ENCODE assay signal across 1 cellular context in the genomic region with DNA sequence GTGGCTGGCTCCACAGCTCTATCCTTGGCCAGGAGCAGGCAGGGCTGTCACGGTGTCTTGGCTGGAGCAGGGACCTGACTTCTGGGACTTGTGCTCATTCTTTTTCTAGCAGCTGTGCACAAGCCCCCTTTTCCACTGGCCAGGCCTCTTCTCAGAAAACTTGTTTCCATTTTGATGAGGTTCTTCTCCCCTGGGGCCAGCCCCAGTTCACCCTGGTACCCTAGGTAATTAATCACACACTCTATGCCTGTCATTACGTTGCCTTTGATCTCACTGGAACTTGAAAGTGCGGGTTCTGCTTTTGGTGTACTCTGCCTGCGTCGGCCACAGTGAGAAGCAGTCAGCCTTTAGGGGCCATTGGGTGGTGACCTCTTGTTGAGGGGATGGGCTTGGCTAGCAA.
TF ChIP-seq lines count a peak whose summit lies in the region.

No MANE protein-coding gene starts in this region.

TF ChIP-seq in GM12878, 131 proteins besides CTCF, POLR2A, EP300 and RAD21 (continued from another document and continues in another):
- TF ChIP-seq, protein P1, sequence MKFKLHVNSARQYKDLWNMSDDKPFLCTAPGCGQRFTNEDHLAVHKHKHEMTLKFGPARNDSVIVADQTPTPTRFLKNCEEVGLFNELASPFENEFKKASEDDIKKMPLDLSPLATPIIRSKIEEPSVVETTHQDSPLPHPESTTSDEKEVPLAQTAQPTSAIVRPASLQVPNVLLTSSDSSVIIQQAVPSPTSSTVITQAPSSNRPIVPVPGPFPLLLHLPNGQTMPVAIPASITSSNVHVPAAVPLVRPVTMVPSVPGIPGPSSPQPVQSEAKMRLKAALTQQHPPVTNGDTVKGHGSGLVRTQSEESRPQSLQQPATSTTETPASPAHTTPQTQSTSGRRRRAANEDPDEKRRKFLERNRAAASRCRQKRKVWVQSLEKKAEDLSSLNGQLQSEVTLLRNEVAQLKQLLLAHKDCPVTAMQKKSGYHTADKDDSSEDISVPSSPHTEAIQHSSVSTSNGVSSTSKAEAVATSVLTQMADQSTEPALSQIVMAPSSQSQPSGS (IDR thresholded peaks at IDR 0.05; ENCODE audit: low read length): no peak
- TF ChIP-seq, protein P2, sequence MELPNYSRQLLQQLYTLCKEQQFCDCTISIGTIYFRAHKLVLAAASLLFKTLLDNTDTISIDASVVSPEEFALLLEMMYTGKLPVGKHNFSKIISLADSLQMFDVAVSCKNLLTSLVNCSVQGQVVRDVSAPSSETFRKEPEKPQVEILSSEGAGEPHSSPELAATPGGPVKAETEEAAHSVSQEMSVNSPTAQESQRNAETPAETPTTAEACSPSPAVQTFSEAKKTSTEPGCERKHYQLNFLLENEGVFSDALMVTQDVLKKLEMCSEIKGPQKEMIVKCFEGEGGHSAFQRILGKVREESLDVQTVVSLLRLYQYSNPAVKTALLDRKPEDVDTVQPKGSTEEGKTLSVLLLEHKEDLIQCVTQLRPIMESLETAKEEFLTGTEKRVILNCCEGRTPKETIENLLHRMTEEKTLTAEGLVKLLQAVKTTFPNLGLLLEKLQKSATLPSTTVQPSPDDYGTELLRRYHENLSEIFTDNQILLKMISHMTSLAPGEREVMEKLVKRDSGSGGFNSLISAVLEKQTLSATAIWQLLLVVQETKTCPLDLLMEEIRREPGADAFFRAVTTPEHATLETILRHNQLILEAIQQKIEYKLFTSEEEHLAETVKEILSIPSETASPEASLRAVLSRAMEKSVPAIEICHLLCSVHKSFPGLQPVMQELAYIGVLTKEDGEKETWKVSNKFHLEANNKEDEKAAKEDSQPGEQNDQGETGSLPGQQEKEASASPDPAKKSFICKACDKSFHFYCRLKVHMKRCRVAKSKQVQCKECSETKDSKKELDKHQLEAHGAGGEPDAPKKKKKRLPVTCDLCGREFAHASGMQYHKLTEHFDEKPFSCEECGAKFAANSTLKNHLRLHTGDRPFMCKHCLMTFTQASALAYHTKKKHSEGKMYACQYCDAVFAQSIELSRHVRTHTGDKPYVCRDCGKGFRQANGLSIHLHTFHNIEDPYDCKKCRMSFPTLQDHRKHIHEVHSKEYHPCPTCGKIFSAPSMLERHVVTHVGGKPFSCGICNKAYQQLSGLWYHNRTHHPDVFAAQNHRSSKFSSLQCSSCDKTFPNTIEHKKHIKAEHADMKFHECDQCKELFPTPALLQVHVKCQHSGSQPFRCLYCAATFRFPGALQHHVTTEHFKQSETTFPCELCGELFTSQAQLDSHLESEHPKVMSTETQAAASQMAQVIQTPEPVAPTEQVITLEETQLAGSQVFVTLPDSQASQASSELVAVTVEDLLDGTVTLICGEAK (IDR thresholded peaks at IDR 0.05; ENCODE audit: borderline replicate concordance): no peak
- TF ChIP-seq, protein P3, sequence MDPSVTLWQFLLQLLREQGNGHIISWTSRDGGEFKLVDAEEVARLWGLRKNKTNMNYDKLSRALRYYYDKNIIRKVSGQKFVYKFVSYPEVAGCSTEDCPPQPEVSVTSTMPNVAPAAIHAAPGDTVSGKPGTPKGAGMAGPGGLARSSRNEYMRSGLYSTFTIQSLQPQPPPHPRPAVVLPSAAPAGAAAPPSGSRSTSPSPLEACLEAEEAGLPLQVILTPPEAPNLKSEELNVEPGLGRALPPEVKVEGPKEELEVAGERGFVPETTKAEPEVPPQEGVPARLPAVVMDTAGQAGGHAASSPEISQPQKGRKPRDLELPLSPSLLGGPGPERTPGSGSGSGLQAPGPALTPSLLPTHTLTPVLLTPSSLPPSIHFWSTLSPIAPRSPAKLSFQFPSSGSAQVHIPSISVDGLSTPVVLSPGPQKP (IDR thresholded peaks at IDR 0.05; ENCODE audit: low read depth, low read length): no peak
- TF ChIP-seq SUZ12 (IDR thresholded peaks at IDR 0.05; ENCODE audit: unreplicated experiment) (no peak), JUNB (IDR thresholded peaks at IDR 0.05) (no peak), ZSCAN29 (IDR thresholded peaks at IDR 0.05) (no peak), CBX3 (IDR thresholded peaks at IDR 0.05; ENCODE audit: borderline replicate concordance, low read depth) (no peak), TCF3 (IDR thresholded peaks at IDR 0.05; ENCODE audit: borderline replicate concordance, insufficient read depth, low read depth, low read length) (no peak), TCF12 (IDR thresholded peaks at IDR 0.05; ENCODE audit: low read depth, low read length) (0 out of 2 replicates have a peak, but pooled peaks have one; percentile 44), SP1 (IDR thresholded peaks at IDR 0.05; ENCODE audit: low read depth, low read length) (no peak), NFYA (IDR thresholded peaks at IDR 0.05; ENCODE audit: borderline replicate concordance, low read depth, low read length) (no peak), KLF5 (IDR thresholded peaks at IDR 0.05; ENCODE audit: partially characterized antibody) (no peak), NFIC (IDR thresholded peaks at IDR 0.05; ENCODE audit: low read depth, low read length) (no peak; the same call in 1 of the 2 replicates), ZNF622 (IDR thresholded peaks at IDR 0.05) (no peak), SMC3 (IDR thresholded peaks at IDR 0.05; ENCODE audit: borderline replicate concordance, low read length) (0 out of 2 replicates have a peak, but pooled peaks have one; percentile 3), TAF1 (IDR thresholded peaks at IDR 0.05; ENCODE audit: borderline replicate concordance, low read depth, low read length) (no peak), HDAC6 (IDR thresholded peaks at IDR 0.05; ENCODE audit: unreplicated experiment) (no peak), RELA (IDR thresholded peaks at IDR 0.05; ENCODE audit: borderline replicate concordance, partially characterized antibody) (no peak), NR2C2 (IDR thresholded peaks at IDR 0.05; ENCODE audit: borderline replicate concordance, control insufficient read depth, insufficient read length, low read depth) (no peak), SMAD5 (IDR thresholded peaks at IDR 0.05; ENCODE audit: low read depth) (no peak), ATF7 (IDR thresholded peaks at IDR 0.05; ENCODE audit: low read depth) (peak; percentile 94), MTA3 (IDR thresholded peaks at IDR 0.05; ENCODE audit: borderline replicate concordance, low read length) (no peak), TBL1XR1 (IDR thresholded peaks at IDR 0.05; ENCODE audit: low read depth, low read length) (0 out of 2 replicates have a peak, but pooled peaks have one; percentile 10), RB1 (IDR thresholded peaks at IDR 0.05; ENCODE audit: borderline replicate concordance) (no peak), YBX1 (IDR thresholded peaks at IDR 0.05) (no peak)
- TF ChIP-seq, protein P4, sequence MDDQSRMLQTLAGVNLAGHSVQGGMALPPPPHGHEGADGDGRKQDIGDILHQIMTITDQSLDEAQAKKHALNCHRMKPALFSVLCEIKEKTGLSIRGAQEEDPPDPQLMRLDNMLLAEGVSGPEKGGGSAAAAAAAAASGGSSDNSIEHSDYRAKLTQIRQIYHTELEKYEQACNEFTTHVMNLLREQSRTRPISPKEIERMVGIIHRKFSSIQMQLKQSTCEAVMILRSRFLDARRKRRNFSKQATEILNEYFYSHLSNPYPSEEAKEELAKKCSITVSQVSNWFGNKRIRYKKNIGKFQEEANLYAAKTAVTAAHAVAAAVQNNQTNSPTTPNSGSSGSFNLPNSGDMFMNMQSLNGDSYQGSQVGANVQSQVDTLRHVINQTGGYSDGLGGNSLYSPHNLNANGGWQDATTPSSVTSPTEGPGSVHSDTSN (IDR thresholded peaks at IDR 0.05; ENCODE audit: insufficient replicate concordance, low read depth, low read length): peak; percentile 92
- TF ChIP-seq, protein P5, sequence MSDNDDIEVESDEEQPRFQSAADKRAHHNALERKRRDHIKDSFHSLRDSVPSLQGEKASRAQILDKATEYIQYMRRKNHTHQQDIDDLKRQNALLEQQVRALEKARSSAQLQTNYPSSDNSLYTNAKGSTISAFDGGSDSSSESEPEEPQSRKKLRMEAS (IDR thresholded peaks at IDR 0.05; ENCODE audit: low read depth, low read length): no peak
- TF ChIP-seq, protein P6, sequence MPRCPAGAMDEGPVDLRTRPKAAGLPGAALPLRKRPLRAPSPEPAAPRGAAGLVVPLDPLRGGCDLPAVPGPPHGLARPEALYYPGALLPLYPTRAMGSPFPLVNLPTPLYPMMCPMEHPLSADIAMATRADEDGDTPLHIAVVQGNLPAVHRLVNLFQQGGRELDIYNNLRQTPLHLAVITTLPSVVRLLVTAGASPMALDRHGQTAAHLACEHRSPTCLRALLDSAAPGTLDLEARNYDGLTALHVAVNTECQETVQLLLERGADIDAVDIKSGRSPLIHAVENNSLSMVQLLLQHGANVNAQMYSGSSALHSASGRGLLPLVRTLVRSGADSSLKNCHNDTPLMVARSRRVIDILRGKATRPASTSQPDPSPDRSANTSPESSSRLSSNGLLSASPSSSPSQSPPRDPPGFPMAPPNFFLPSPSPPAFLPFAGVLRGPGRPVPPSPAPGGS (IDR thresholded peaks at IDR 0.05; ENCODE audit: borderline replicate concordance, insufficient read depth, low read depth, low read length, poor library complexity, severe bottlenecking): no peak
- TF ChIP-seq, protein P7, sequence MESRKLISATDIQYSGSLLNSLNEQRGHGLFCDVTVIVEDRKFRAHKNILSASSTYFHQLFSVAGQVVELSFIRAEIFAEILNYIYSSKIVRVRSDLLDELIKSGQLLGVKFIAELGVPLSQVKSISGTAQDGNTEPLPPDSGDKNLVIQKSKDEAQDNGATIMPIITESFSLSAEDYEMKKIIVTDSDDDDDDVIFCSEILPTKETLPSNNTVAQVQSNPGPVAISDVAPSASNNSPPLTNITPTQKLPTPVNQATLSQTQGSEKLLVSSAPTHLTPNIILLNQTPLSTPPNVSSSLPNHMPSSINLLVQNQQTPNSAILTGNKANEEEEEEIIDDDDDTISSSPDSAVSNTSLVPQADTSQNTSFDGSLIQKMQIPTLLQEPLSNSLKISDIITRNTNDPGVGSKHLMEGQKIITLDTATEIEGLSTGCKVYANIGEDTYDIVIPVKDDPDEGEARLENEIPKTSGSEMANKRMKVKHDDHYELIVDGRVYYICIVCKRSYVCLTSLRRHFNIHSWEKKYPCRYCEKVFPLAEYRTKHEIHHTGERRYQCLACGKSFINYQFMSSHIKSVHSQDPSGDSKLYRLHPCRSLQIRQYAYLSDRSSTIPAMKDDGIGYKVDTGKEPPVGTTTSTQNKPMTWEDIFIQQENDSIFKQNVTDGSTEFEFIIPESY (IDR thresholded peaks at IDR 0.05): no peak
- TF ChIP-seq, protein P8, sequence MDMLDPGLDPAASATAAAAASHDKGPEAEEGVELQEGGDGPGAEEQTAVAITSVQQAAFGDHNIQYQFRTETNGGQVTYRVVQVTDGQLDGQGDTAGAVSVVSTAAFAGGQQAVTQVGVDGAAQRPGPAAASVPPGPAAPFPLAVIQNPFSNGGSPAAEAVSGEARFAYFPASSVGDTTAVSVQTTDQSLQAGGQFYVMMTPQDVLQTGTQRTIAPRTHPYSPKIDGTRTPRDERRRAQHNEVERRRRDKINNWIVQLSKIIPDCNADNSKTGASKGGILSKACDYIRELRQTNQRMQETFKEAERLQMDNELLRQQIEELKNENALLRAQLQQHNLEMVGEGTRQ (IDR thresholded peaks at IDR 0.05; ENCODE audit: borderline replicate concordance, low read depth, low read length): no peak
- TF ChIP-seq, protein P9, sequence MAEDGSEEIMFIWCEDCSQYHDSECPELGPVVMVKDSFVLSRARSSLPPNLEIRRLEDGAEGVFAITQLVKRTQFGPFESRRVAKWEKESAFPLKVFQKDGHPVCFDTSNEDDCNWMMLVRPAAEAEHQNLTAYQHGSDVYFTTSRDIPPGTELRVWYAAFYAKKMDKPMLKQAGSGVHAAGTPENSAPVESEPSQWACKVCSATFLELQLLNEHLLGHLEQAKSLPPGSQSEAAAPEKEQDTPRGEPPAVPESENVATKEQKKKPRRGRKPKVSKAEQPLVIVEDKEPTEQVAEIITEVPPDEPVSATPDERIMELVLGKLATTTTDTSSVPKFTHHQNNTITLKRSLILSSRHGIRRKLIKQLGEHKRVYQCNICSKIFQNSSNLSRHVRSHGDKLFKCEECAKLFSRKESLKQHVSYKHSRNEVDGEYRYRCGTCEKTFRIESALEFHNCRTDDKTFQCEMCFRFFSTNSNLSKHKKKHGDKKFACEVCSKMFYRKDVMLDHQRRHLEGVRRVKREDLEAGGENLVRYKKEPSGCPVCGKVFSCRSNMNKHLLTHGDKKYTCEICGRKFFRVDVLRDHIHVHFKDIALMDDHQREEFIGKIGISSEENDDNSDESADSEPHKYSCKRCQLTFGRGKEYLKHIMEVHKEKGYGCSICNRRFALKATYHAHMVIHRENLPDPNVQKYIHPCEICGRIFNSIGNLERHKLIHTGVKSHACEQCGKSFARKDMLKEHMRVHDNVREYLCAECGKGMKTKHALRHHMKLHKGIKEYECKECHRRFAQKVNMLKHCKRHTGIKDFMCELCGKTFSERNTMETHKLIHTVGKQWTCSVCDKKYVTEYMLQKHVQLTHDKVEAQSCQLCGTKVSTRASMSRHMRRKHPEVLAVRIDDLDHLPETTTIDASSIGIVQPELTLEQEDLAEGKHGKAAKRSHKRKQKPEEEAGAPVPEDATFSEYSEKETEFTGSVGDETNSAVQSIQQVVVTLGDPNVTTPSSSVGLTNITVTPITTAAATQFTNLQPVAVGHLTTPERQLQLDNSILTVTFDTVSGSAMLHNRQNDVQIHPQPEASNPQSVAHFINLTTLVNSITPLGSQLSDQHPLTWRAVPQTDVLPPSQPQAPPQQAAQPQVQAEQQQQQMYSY (CRISPR knock-in tag; IDR thresholded peaks at IDR 0.05): no peak
- TF ChIP-seq, protein P10, sequence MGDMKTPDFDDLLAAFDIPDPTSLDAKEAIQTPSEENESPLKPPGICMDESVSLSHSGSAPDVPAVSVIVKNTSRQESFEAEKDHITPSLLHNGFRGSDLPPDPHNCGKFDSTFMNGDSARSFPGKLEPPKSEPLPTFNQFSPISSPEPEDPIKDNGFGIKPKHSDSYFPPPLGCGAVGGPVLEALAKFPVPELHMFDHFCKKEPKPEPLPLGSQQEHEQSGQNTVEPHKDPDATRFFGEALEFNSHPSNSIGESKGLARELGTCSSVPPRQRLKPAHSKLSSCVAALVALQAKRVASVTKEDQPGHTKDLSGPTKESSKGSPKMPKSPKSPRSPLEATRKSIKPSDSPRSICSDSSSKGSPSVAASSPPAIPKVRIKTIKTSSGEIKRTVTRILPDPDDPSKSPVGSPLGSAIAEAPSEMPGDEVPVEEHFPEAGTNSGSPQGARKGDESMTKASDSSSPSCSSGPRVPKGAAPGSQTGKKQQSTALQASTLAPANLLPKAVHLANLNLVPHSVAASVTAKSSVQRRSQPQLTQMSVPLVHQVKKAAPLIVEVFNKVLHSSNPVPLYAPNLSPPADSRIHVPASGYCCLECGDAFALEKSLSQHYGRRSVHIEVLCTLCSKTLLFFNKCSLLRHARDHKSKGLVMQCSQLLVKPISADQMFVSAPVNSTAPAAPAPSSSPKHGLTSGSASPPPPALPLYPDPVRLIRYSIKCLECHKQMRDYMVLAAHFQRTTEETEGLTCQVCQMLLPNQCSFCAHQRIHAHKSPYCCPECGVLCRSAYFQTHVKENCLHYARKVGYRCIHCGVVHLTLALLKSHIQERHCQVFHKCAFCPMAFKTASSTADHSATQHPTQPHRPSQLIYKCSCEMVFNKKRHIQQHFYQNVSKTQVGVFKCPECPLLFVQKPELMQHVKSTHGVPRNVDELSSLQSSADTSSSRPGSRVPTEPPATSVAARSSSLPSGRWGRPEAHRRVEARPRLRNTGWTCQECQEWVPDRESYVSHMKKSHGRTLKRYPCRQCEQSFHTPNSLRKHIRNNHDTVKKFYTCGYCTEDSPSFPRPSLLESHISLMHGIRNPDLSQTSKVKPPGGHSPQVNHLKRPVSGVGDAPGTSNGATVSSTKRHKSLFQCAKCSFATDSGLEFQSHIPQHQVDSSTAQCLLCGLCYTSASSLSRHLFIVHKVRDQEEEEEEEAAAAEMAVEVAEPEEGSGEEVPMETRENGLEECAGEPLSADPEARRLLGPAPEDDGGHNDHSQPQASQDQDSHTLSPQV (IDR thresholded peaks at IDR 0.05): no peak
